Comparison of ENCODE assay signal across 11 cellular contexts in genomic region chr7:144303607-144304006, GRCh38. TPM values are rescaled to one million over a fixed set of nuclear protein-coding genes. Genes with fewer than 3 reads are reported as not detected.
"Had no signal": no experiment of that assay in that cellular context is flagged by ENCODE, and none has a peak within 500 bp of the region (broad histone marks: within the 10 kb centered on the region; RNA-seq: fewer than 3 reads in every experiment).

No MANE protein-coding gene starts in this region.

RNA-seq across cellular contexts. Expression of gene OR2A1, which starts 8.6 kb away (rescaled TPM):
- total RNA-seq: colonic mucosa, dermis blood vessel endothelial cell, endodermal cell, endothelial cell of umbilical vein, esophagus mucosa, esophagus squamous epithelium, foreskin keratinocyte, frontal cortex, glomerular endothelial cell, hepatocyte had no signal
- polyA plus RNA-seq: foreskin keratinocyte had no signal

RNA-seq across cellular contexts. Expression of gene CTAGE8, which starts 34.5 kb away (rescaled TPM):
- total RNA-seq: dermis blood vessel endothelial cell, glomerular endothelial cell had no signal

RNA-seq across cellular contexts. Expression of gene OR2A7, which starts 39.0 kb away (rescaled TPM):
- total RNA-seq: dermis blood vessel endothelial cell, dermis microvascular lymphatic vessel endothelial cell, endothelial cell of umbilical vein, frontal cortex had no signal
